In the genomic region with DNA sequence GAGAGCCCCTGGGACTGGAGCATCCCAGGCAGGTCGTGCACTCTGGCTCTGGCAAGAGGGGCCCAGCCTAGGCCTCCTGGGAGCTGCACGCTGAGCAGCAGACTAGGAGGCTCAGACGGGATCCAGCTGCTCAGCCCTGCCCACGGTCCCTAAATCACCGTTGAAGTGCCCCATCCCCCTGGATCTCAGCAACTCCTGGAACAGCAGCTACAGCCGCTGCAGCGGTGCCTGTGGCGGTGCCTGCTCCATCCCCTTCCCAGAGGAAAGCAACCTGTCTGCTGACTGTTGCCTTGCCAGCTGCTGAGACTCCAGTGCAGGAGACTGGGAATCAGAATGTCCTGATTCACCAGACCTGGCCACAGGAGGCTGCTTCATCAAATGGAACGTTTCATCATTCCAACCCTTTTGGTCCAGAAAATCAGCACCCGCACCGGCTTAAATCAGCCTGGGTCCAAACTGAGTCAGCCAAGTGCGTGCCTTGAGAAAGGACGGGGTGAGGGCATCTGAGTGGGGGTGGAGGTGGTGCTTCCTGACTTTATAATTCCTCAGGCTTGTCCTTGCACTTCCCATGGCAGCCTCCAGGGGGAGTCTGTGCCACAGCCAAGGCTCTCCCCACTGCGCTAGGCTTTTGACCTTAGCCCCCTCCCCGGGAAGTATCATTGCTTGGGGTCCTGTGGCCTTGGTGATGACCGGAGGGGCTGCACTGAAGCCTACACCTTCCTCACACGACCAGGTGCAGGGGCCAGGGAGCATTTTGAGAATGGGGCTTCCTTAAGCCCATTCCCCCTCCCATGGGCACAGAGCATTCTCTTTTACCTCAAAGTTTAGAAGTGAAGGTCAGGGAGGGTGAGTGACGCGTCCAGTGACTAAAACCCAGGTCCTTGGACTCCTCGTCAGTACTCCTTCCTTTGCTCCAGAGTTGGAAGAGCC, we compare ENCODE assay signal across 8 cellular contexts. TPM values are rescaled to one million over a fixed set of nuclear protein-coding genes. Genes with fewer than 3 reads are reported as not detected.
DNase-seq lines count a peak whose midpoint lies in the region; ATAC-seq and TF ChIP-seq lines count a peak whose summit lies in the region.

No MANE protein-coding gene starts in this region.

- H3K27me3 Mint-ChIP-seq in HFFc6 (ENCODE audit: insufficient read depth): peaks cover 4% of the 10 kb centered on the region; the same call in 1 of the 2 replicates

- H3K4me3 Mint-ChIP-seq in HFFc6: no peak overlapping the region

- TF ChIP-seq CTCF in HFFc6 (IDR thresholded peaks at IDR 0.05): peak; percentile 83

- H3K27ac Mint-ChIP-seq in HFFc6: no peak overlapping the region

- TF ChIP-seq POLR2A in GM18505 (IDR thresholded peaks at IDR 0.05; ENCODE audit: borderline replicate concordance, extremely low read depth, insufficient read depth, insufficient read length): no peak

- DNase-seq in DMS153 treated with DMSO at 0.1 percent for 48 hours (lab: John Stamatoyannopoulos, UW; ENCODE audit: unreplicated experiment) (peak; percentile 22), HFFc6 (peak; percentile 52), RKO (ENCODE audit: low spot score) (peak; percentile 65), amniotic stem cell (lab: John Stamatoyannopoulos, UW) (peak; percentile 5), iPS-NIHi11 (ENCODE audit: low spot score) (peak; percentile 75)
- peak; percentile 16 for DNase-seq in stimulated activated CD4-positive, alpha-beta T cell treated with anti-CD3 and anti-CD28 coated beads, Interleukin-1b, Interleukin-23, amount 100 ng/mL, for 48 hours

- H3K9me3 Mint-ChIP-seq in HFFc6: no peaks in the 10 kb centered on the region

- H3K4me1 Mint-ChIP-seq in HFFc6 (ENCODE audit: low read depth): no peaks in the 10 kb centered on the region

- no peak for ATAC-seq in HG02678 (IDR thresholded peaks at IDR 0.05; ENCODE audit: unreplicated experiment)
- ATAC-seq in GM18505 (IDR thresholded peaks at IDR 0.05; ENCODE audit: unreplicated experiment): no peak

- no peaks in the 10 kb centered on the region for H3K36me3 Mint-ChIP-seq in HFFc6 (ENCODE audit: low read depth)

RNA-seq across cellular contexts. Expression of gene ZNF185, which starts 6.5 kb away (rescaled TPM):
- total RNA-seq in HFFc6 (2021; fragmentation: NEBNext Ultra II Directional; extraction: Animal tissue kit (Norgen Biotek cat#: 25700)): 1 to 10 TPM; 1.1 to 2.4 (median 1.4) TPM

Comparison
In these comparisons a context has a peak if more than half of its experiments do, and no peak if none do; other contexts are left out.
1. DNase-seq: peak in every context shown above with its lines; median percentile 75 in iPS-NIHi11; 65 in RKO; 52 in HFFc6; 22 in DMS153 treated with DMSO at 0.1 percent for 48 hours; 16 in stimulated activated CD4-positive, alpha-beta T cell treated with anti-CD3 and anti-CD28 coated beads, Interleukin-1b, Interleukin-23, amount 100 ng/mL, for 48 hours; 5 in amniotic stem cell.